1 cellular context compared by ENCODE assay signal in the genomic region with DNA sequence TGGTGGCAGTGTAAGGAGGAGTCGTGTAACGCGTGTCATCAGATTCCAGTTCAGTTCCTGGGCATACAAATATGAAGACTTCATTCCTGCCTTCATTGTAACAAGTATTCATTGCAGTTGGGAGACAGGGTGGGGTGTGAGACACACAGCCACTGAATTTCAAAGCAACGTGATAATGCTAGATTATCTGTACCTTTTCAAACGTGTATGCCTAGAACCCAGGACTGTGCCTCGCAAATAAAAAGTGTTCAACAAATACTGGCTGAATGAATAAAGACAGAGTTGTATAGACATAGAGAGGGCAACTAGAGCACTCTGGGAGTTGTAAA.
TF ChIP-seq lines count a peak whose summit lies in the region.

No MANE protein-coding gene starts in this region.

TF ChIP-seq in endothelial cell of umbilical vein, 7 proteins besides CTCF, POLR2A, EP300 and RAD21:
- TF ChIP-seq, protein P1, sequence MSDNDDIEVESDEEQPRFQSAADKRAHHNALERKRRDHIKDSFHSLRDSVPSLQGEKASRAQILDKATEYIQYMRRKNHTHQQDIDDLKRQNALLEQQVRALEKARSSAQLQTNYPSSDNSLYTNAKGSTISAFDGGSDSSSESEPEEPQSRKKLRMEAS (IDR thresholded peaks at IDR 0.05; ENCODE audit: insufficient read depth, insufficient read length): no peak
- no peak for TF ChIP-seq GATA2 (IDR thresholded peaks at IDR 0.05; ENCODE audit: insufficient read depth, insufficient read length, low read depth, low read length)
- TF ChIP-seq MYC (IDR thresholded peaks at IDR 0.05; ENCODE audit: low read depth, low read length): no peak
- TF ChIP-seq FOS (IDR thresholded peaks at IDR 0.05; ENCODE audit: borderline replicate concordance, insufficient read depth, low read length): no peak
- no peak for TF ChIP-seq EZH2 (IDR thresholded peaks at IDR 0.05; ENCODE audit: borderline replicate concordance, low read depth, low read length, severe bottlenecking)
- no peak for TF ChIP-seq JUN (IDR thresholded peaks at IDR 0.05; ENCODE audit: borderline replicate concordance, insufficient read depth, insufficient read length, low read depth)
- TF ChIP-seq POLR2AphosphoS5 (IDR thresholded peaks at IDR 0.05; ENCODE audit: insufficient read depth, low read depth, low read length): no peak
TF ChIP-seq in endothelial cell of umbilical vein: peak in this region for 0.
